ENCODE assay signal across 21 cellular contexts in the genomic region with DNA sequence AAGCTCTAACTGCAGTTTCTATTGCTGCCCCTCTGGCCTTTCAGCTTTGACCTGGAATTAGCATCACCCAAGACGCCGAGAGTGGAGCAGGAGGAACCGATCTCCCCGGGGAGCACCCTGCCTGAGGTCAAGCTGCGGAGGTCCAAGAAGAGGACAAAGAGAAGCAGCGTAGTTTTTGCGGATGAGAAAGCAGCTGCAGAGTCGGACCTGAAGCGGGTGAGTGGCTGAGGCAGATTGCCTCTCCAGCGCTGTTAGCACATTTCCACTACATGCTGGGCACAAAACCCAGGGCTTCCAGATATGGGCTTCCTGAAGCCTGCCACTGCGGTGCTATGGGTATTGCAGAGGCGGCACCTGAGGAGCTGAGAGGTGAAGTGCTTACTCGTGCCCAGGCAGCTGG. TPM values are rescaled to one million over a fixed set of nuclear protein-coding genes. Genes with fewer than 3 reads are reported as not detected.
A peak's percentile ranks its signal among the peaks of the same experiment; 100 is the strongest.
DNase-seq lines count a peak whose midpoint lies in the region; ATAC-seq and TF ChIP-seq lines count a peak whose summit lies in the region.
"Had no signal": no experiment of that assay in that cellular context is flagged by ENCODE, and none has a peak within 500 bp of the region (broad histone marks: within the 10 kb centered on the region; RNA-seq: fewer than 3 reads in every experiment).

No MANE protein-coding gene starts in this region.

- H3K36me3 Mint-ChIP-seq in activated CD8-positive, alpha-beta T cell treated with anti-CD3 and anti-CD28 coated beads for 36 hours (ENCODE audit: low read depth), result peaks cover 74% of the 10 kb centered on the region
- H3K36me3 Mint-ChIP-seq in activated CD8-positive, alpha-beta T cell treated with anti-CD3 and anti-CD28 coated beads, Interleukin-2, amount 10 ng/mL, durations not matched to agents 7 days and 5 days (ENCODE audit: low read depth), result peaks cover 76% of the 10 kb centered on the region
- H3K36me3 Mint-ChIP-seq in activated naive CD8-positive, alpha-beta T cell treated with anti-CD3 and anti-CD28 coated beads, Interleukin-2, amount 10 ng/mL, durations not matched to agents 7 days and 5 days, result peaks cover 63% of the 10 kb centered on the region
- peaks cover 61% of the 10 kb centered on the region for H3K36me3 Mint-ChIP-seq in activated naive CD8-positive, alpha-beta T cell treated with anti-CD3 and anti-CD28 coated beads, Interleukin-2, amount 50 U/mL, for 24 hours (ENCODE audit: low read depth)

- no peak overlapping the region for H4K91ac ChIP-seq in neuronal stem cell (ENCODE audit: low read depth, low read length, poor library complexity)

- no peak overlapping the region for H3K4ac ChIP-seq in neuronal stem cell (ENCODE audit: low read length)

- POLR2A ChIA-PET in activated CD8-positive, alpha-beta T cell treated with anti-CD3 and anti-CD28 coated beads for 36 hours (lab: Charles Lee), result no interaction called here
- POLR2A ChIA-PET in activated CD8-positive, alpha-beta T cell treated with anti-CD3 and anti-CD28 coated beads, Interleukin-2, amount 10 ng/mL, durations not matched to agents 7 days and 5 days (lab: Charles Lee), result no interaction called here
- POLR2A ChIA-PET in activated naive CD8-positive, alpha-beta T cell treated with anti-CD3 and anti-CD28 coated beads, Interleukin-2, amount 10 ng/mL, durations not matched to agents 7 days and 5 days (lab: Charles Lee), result no interaction called here

- H3K27ac ChIP-seq in neuronal stem cell (replicated peaks; ENCODE audit: low read length), result no peak overlapping the region
- no peak overlapping the region for H3K27ac ChIP-seq in smooth muscle cell (ENCODE audit: low read depth)
- H3K27ac ChIP-seq: BLaER1, HL-60 had no signal

- no CpG with 5 or more reads among the region's 13 CpGs for WGBS in neuronal stem cell (ENCODE audit: extremely low coverage in 2 of 2, insufficient read length in 2 of 2, insufficient replicate concordance in 1 of 2), 2 donors
- WGBS in smooth muscle cell (ENCODE audit: low lambda C conversion rate), result 93% methylated on average over 13 of the region's 13 CpGs

- no peak overlapping the region for H3K4me3 Mint-ChIP-seq in activated CD8-positive, alpha-beta T cell treated with anti-CD3 and anti-CD28 coated beads for 36 hours
- no peak overlapping the region for H3K4me3 Mint-ChIP-seq in activated CD8-positive, alpha-beta T cell treated with anti-CD3 and anti-CD28 coated beads, Interleukin-2, amount 10 ng/mL, durations not matched to agents 7 days and 5 days
- H3K4me3 Mint-ChIP-seq in activated naive CD8-positive, alpha-beta T cell treated with anti-CD3 and anti-CD28 coated beads, Interleukin-2, amount 10 ng/mL, durations not matched to agents 7 days and 5 days, result no peak overlapping the region
- H3K4me3 Mint-ChIP-seq in activated naive CD8-positive, alpha-beta T cell treated with anti-CD3 and anti-CD28 coated beads, Interleukin-2, amount 50 U/mL, for 24 hours, result no peak overlapping the region
- H3K4me3 Mint-ChIP-seq: CD14-positive monocyte; CD4-positive, alpha-beta memory T cell; GM23338 had no signal

- H3K79me2 ChIP-seq in smooth muscle cell (ENCODE audit: low read depth), result no peaks in the 10 kb centered on the region

- no peak overlapping the region for H3K23ac ChIP-seq in neuronal stem cell (ENCODE audit: low read depth, low read length, poor library complexity)

- no peak overlapping the region for H3K4me3 ChIP-seq in neuronal stem cell (ENCODE audit: low read length in 2 of 2)
- no peak overlapping the region for H3K4me3 ChIP-seq in smooth muscle cell
- H3K4me3 ChIP-seq: BLaER1, GM23338 had no signal

- H3K4me2 ChIP-seq in neuronal stem cell (ENCODE audit: insufficient read depth, low read length, poor library complexity, severe bottlenecking) (no peak overlapping the region), smooth muscle cell (no peak overlapping the region)
- H3K4me2 ChIP-seq: BLaER1, GM23338 had no signal

- H3K9me3 ChIP-seq in neuronal stem cell (replicated peaks in 1 of 2; ENCODE audit: control insufficient read depth in 2 of 2, insufficient read depth in 1 of 2, low read depth in 1 of 2, low read length in 2 of 2), result no peaks in the 10 kb centered on the region
- H3K9me3 ChIP-seq in smooth muscle cell (replicated peaks; ENCODE audit: low read depth), result no peaks in the 10 kb centered on the region
- H3K9me3 ChIP-seq: BLaER1 had no signal

- no peaks in the 10 kb centered on the region for H3K9me3 Mint-ChIP-seq in activated CD8-positive, alpha-beta T cell treated with anti-CD3 and anti-CD28 coated beads for 36 hours
- no peaks in the 10 kb centered on the region for H3K9me3 Mint-ChIP-seq in activated CD8-positive, alpha-beta T cell treated with anti-CD3 and anti-CD28 coated beads, Interleukin-2, amount 10 ng/mL, durations not matched to agents 7 days and 5 days (ENCODE audit: insufficient read depth)
- no peaks in the 10 kb centered on the region for H3K9me3 Mint-ChIP-seq in activated naive CD8-positive, alpha-beta T cell treated with anti-CD3 and anti-CD28 coated beads, Interleukin-2, amount 10 ng/mL, durations not matched to agents 7 days and 5 days
- no peaks in the 10 kb centered on the region for H3K9me3 Mint-ChIP-seq in activated naive CD8-positive, alpha-beta T cell treated with anti-CD3 and anti-CD28 coated beads, Interleukin-2, amount 50 U/mL, for 24 hours
- H3K9me3 Mint-ChIP-seq: CD14-positive monocyte; CD4-positive, alpha-beta memory T cell; GM23338 had no signal

- H2BK5ac ChIP-seq in neuronal stem cell (ENCODE audit: low read length), result no peak overlapping the region

- in situ Hi-C loops in GM13976 (cut with MboI; ENCODE audit: low sequenced_read_pairs, unreplicated experiment), result no loop called here

- H3K9ac ChIP-seq in neuronal stem cell (ENCODE audit: low read depth, low read length, poor library complexity) (no peak overlapping the region), smooth muscle cell (ENCODE audit: low read depth) (no peak overlapping the region)
- H3K9ac ChIP-seq: BLaER1 had no signal

- ATAC-seq in activated CD8-positive, alpha-beta T cell treated with anti-CD3 and anti-CD28 coated beads for 36 hours, result no peak
- no peak for ATAC-seq in activated CD8-positive, alpha-beta T cell treated with anti-CD3 and anti-CD28 coated beads, Interleukin-2, amount 10 ng/mL, durations not matched to agents 7 days and 5 days
- ATAC-seq in activated naive CD8-positive, alpha-beta T cell treated with anti-CD3 and anti-CD28 coated beads, Interleukin-2, amount 10 ng/mL, durations not matched to agents 7 days and 5 days (ENCODE audit: low read depth), result no peak
- no peak for ATAC-seq in activated naive CD8-positive, alpha-beta T cell treated with anti-CD3 and anti-CD28 coated beads, Interleukin-2, amount 50 U/mL, for 24 hours
- ATAC-seq: GM23338 had no signal

- H3K18ac ChIP-seq in neuronal stem cell (ENCODE audit: low read length), result peak overlapping the region; percentile 31

- H3K27me3 ChIP-seq in neuronal stem cell (ENCODE audit: control insufficient read depth in 3 of 3, insufficient read depth in 3 of 3, low read depth in 1 of 3, low read length in 3 of 3) (peaks cover 0 to 6% (median 0%) of the 10 kb centered on the region in 3 experiments), smooth muscle cell (ENCODE audit: low read depth) (peaks cover 21% of the 10 kb centered on the region)
- H3K27me3 ChIP-seq: BLaER1 had no signal

- no peak overlapping the region for H2BK12ac ChIP-seq in neuronal stem cell (ENCODE audit: low read length)

- DNase-seq in activated CD8-positive, alpha-beta T cell treated with anti-CD3 and anti-CD28 coated beads for 36 hours, result no peak
- DNase-seq in activated CD8-positive, alpha-beta T cell treated with anti-CD3 and anti-CD28 coated beads, Interleukin-2, amount 10 ng/mL, durations not matched to agents 7 days and 5 days, result no peak
- DNase-seq in activated naive CD8-positive, alpha-beta T cell treated with anti-CD3 and anti-CD28 coated beads, Interleukin-2, amount 10 ng/mL, durations not matched to agents 7 days and 5 days, result no peak
- no peak for DNase-seq in activated naive CD8-positive, alpha-beta T cell treated with anti-CD3 and anti-CD28 coated beads, Interleukin-2, amount 50 U/mL, for 24 hours
- DNase-seq in neuronal stem cell (ENCODE audit: low spot score) (no peak), smooth muscle cell (lab: John Stamatoyannopoulos, UW; ENCODE audit: unreplicated experiment) (no peak), GM13976 (ENCODE audit: low spot score) (no peak)
- DNase-seq: 8988T; CD4-positive, alpha-beta memory T cell; DMS153; DMS79; GDM1; HCEC 1CT had no signal

- intact Hi-C loops in activated CD8-positive, alpha-beta T cell treated with anti-CD3 and anti-CD28 coated beads for 36 hours (cut with micrococcal nuclease), result no loop called here

- H3K36me3 ChIP-seq in neuronal stem cell (replicated peaks in 1 of 2; ENCODE audit: control insufficient read depth in 2 of 2, insufficient read depth in 2 of 2, low read length in 2 of 2), result no peaks in the 10 kb centered on the region
- H3K36me3 ChIP-seq in smooth muscle cell (ENCODE audit: low read depth), result no peaks in the 10 kb centered on the region

- H2BK120ac ChIP-seq in neuronal stem cell (ENCODE audit: low read depth, low read length), result no peak overlapping the region

- H3K14ac ChIP-seq in neuronal stem cell (ENCODE audit: low read length), result no peak overlapping the region

- H2BK15ac ChIP-seq in neuronal stem cell (ENCODE audit: low read length), result no peak overlapping the region

- H4K8ac ChIP-seq in neuronal stem cell (ENCODE audit: low read depth, low read length), result no peak overlapping the region

- no peak overlapping the region for H2AFZ ChIP-seq in neuronal stem cell (ENCODE audit: low read length)
- H2AFZ ChIP-seq in smooth muscle cell (ENCODE audit: low read depth), result no peak overlapping the region
- H2AFZ ChIP-seq: GM23338 had no signal

- peaks cover 7% of the 10 kb centered on the region for H3K4me1 Mint-ChIP-seq in activated CD8-positive, alpha-beta T cell treated with anti-CD3 and anti-CD28 coated beads for 36 hours (ENCODE audit: low read depth)
- no peaks in the 10 kb centered on the region for H3K4me1 Mint-ChIP-seq in activated CD8-positive, alpha-beta T cell treated with anti-CD3 and anti-CD28 coated beads, Interleukin-2, amount 10 ng/mL, durations not matched to agents 7 days and 5 days (ENCODE audit: low read depth)
- H3K4me1 Mint-ChIP-seq in activated naive CD8-positive, alpha-beta T cell treated with anti-CD3 and anti-CD28 coated beads, Interleukin-2, amount 10 ng/mL, durations not matched to agents 7 days and 5 days, result no peaks in the 10 kb centered on the region
- H3K4me1 Mint-ChIP-seq in activated naive CD8-positive, alpha-beta T cell treated with anti-CD3 and anti-CD28 coated beads, Interleukin-2, amount 50 U/mL, for 24 hours, result peaks cover 8% of the 10 kb centered on the region
- H3K4me1 Mint-ChIP-seq: CD14-positive monocyte; CD4-positive, alpha-beta memory T cell; GM23338 had no signal

- no peak overlapping the region for H2AK5ac ChIP-seq in neuronal stem cell (ENCODE audit: low read depth, low read length)

- H3K79me1 ChIP-seq in neuronal stem cell (ENCODE audit: low read depth, low read length), result no peaks in the 10 kb centered on the region

- H4K20me1 ChIP-seq in smooth muscle cell (ENCODE audit: low read depth), result no peaks in the 10 kb centered on the region
- H4K20me1 ChIP-seq: BLaER1 had no signal

- peak overlapping the region; percentile 2 for H3K27ac Mint-ChIP-seq in activated CD8-positive, alpha-beta T cell treated with anti-CD3 and anti-CD28 coated beads for 36 hours
- H3K27ac Mint-ChIP-seq in activated CD8-positive, alpha-beta T cell treated with anti-CD3 and anti-CD28 coated beads, Interleukin-2, amount 10 ng/mL, durations not matched to agents 7 days and 5 days, result no peak overlapping the region
- peak overlapping the region; percentile 34 for H3K27ac Mint-ChIP-seq in activated naive CD8-positive, alpha-beta T cell treated with anti-CD3 and anti-CD28 coated beads, Interleukin-2, amount 10 ng/mL, durations not matched to agents 7 days and 5 days
- H3K27ac Mint-ChIP-seq in activated naive CD8-positive, alpha-beta T cell treated with anti-CD3 and anti-CD28 coated beads, Interleukin-2, amount 50 U/mL, for 24 hours, result no peak overlapping the region
- H3K27ac Mint-ChIP-seq: CD4-positive, alpha-beta memory T cell; GM23338 had no signal

- TF ChIP-seq CTCF in activated CD8-positive, alpha-beta T cell treated with anti-CD3 and anti-CD28 coated beads for 36 hours (IDR thresholded peaks at IDR 0.05), result no peak
- TF ChIP-seq CTCF in smooth muscle cell (IDR thresholded peaks at IDR 0.05; ENCODE audit: borderline replicate concordance, insufficient read depth, poor library complexity, severe bottlenecking), result no peak
- TF ChIP-seq CTCF in GM13976 (IDR thresholded peaks at IDR 0.05; ENCODE audit: borderline replicate concordance, control extremely low read depth, extremely low read depth, insufficient read depth, missing control alignments), result no peak

- no peaks in the 10 kb centered on the region for H3K4me1 ChIP-seq in neuronal stem cell (ENCODE audit: control insufficient read depth in 2 of 2, insufficient read depth in 1 of 2, low read depth in 1 of 2, low read length in 2 of 2)
- H3K4me1 ChIP-seq in smooth muscle cell (ENCODE audit: low read depth), result no peaks in the 10 kb centered on the region
- H3K4me1 ChIP-seq: BLaER1 had no signal

- CTCF ChIA-PET in activated CD8-positive, alpha-beta T cell treated with anti-CD3 and anti-CD28 coated beads for 36 hours (lab: Charles Lee), result interaction anchor here (0.9 kb wide), 1 partner anchor 21 kb away, joined by 3 read pairs; no protein-coding TSS in a partner anchor
- CTCF ChIA-PET in activated CD8-positive, alpha-beta T cell treated with anti-CD3 and anti-CD28 coated beads, Interleukin-2, amount 10 ng/mL, durations not matched to agents 7 days and 5 days (lab: Charles Lee), result interaction anchor here (1.1 kb wide), 1 partner anchor 366 kb away, joined by 3 read pairs; no protein-coding TSS in a partner anchor

- no peaks in the 10 kb centered on the region for H3F3A ChIP-seq in smooth muscle cell (ENCODE audit: low read depth)

- no peaks in the 10 kb centered on the region for H3K27me3 Mint-ChIP-seq in activated CD8-positive, alpha-beta T cell treated with anti-CD3 and anti-CD28 coated beads for 36 hours
- no peaks in the 10 kb centered on the region for H3K27me3 Mint-ChIP-seq in activated CD8-positive, alpha-beta T cell treated with anti-CD3 and anti-CD28 coated beads, Interleukin-2, amount 10 ng/mL, durations not matched to agents 7 days and 5 days (ENCODE audit: low read depth)
- no peaks in the 10 kb centered on the region for H3K27me3 Mint-ChIP-seq in activated naive CD8-positive, alpha-beta T cell treated with anti-CD3 and anti-CD28 coated beads, Interleukin-2, amount 10 ng/mL, durations not matched to agents 7 days and 5 days
- no peaks in the 10 kb centered on the region for H3K27me3 Mint-ChIP-seq in activated naive CD8-positive, alpha-beta T cell treated with anti-CD3 and anti-CD28 coated beads, Interleukin-2, amount 50 U/mL, for 24 hours
- H3K27me3 Mint-ChIP-seq: CD4-positive, alpha-beta memory T cell had no signal

RNA-seq across cellular contexts. Expression of a gene that starts 26.8 kb away (rescaled TPM):
- not detected for total RNA-seq in activated CD8-positive, alpha-beta T cell treated with anti-CD3 and anti-CD28 coated beads for 36 hours
- not detected for total RNA-seq in activated CD8-positive, alpha-beta T cell treated with anti-CD3 and anti-CD28 coated beads, Interleukin-2, amount 10 ng/mL, durations not matched to agents 7 days and 5 days
- not detected for total RNA-seq in activated naive CD8-positive, alpha-beta T cell treated with anti-CD3 and anti-CD28 coated beads, Interleukin-2, amount 10 ng/mL, durations not matched to agents 7 days and 5 days
- 0.03 TPM for polyA plus RNA-seq in neuronal stem cell (2013, experiment 1 of 2)
- polyA plus RNA-seq in neuronal stem cell (2013, experiment 2 of 2), result 0.03 TPM
- not detected in 2 replicates for total RNA-seq in smooth muscle cell
- polyA plus RNA-seq in smooth muscle cell, result not detected in 2 replicates
- total RNA-seq: A673; CD4-positive, alpha-beta memory T cell; Daoy; GM23338; HT1080 had no signal
- polyA plus RNA-seq: AG04450; CD14-positive monocyte; CD4-positive, alpha-beta memory T cell; GM23338 had no signal

Comparison
In these comparisons a context has a peak if more than half of its experiments do, and no peak if none do; other contexts are left out.
1. H3K27ac Mint-ChIP-seq: peak in activated CD8-positive, alpha-beta T cell treated with anti-CD3 and anti-CD28 coated beads for 36 hours (single experiment) and activated naive CD8-positive, alpha-beta T cell treated with anti-CD3 and anti-CD28 coated beads, Interleukin-2, amount 10 ng/mL, durations not matched to agents 7 days and 5 days (single experiment); none in activated CD8-positive, alpha-beta T cell treated with anti-CD3 and anti-CD28 coated beads, Interleukin-2, amount 10 ng/mL, durations not matched to agents 7 days and 5 days (single experiment) and activated naive CD8-positive, alpha-beta T cell treated with anti-CD3 and anti-CD28 coated beads, Interleukin-2, amount 50 U/mL, for 24 hours (single experiment).